6 cellular contexts compared by ENCODE assay signal in genomic region chr2:27407798-27408491, GRCh38. TPM values are rescaled to one million over a fixed set of nuclear protein-coding genes. Genes with fewer than 3 reads are reported as not detected.
DNase-seq lines count a peak whose midpoint lies in the region; ATAC-seq, FAIRE-seq and TF ChIP-seq lines count a peak whose summit lies in the region.

No MANE protein-coding gene starts in this region.

- peak; percentile 74 for TF ChIP-seq CTCF in A549 (IDR thresholded peaks at IDR 0.05)
- peak; percentile 57 to 90 (median 59) for TF ChIP-seq CTCF in HCT116 (IDR thresholded peaks at IDR 0.05 in 2 of 3, conservative IDR thresholded peaks at IDR 0.05 in 1 of 3; ENCODE audit: borderline replicate concordance in 1 of 3, insufficient read depth in 1 of 3, low read depth in 2 of 3, low read length in 2 of 3)
- peak; percentile 61 for TF ChIP-seq CTCF in hepatocyte (IDR thresholded peaks at IDR 0.05; ENCODE audit: poor library complexity)
- TF ChIP-seq CTCF in upper lobe of left lung (IDR thresholded peaks at IDR 0.05), result peak; percentile 19 to 51 (median 46)

- RAD21 ChIA-PET in HCT116 (lab: Charles Lee; ENCODE audit: low non-redundant PET in 1 of 2, low total read pairs in 2 of 2, uncharacterized antibody in 2 of 2, unreplicated experiment in 2 of 2), result no interaction called here

- H3K4me3 ChIP-seq in A549 (peak overlapping the region; percentile 87), HCT116 (replicated peaks in 1 of 2; ENCODE audit: low read depth in 1 of 2, low read length in 2 of 2) (peak overlapping the region; percentile 97 to 98), SJSA1 (peak overlapping the region; percentile 98), hepatocyte (peak overlapping the region; percentile 83), upper lobe of left lung (peak overlapping the region in 3 of 4 donors; percentile 74 to 99 (median 87))

- WGBS in A549 (ENCODE audit: missing lambda C conversion rate), result 43% methylated on average over 16 of the region's 16 CpGs
- WGBS in hepatocyte (ENCODE audit: low lambda C conversion rate, missing lambda C conversion rate), result 53% methylated on average over 16 of the region's 16 CpGs
- 56% methylated on average over 16 of the region's 16 CpGs for WGBS in upper lobe of left lung, 2 donors

- H3K9me3 ChIP-seq in A549 (no peaks in the 10 kb centered on the region), HCT116 (ENCODE audit: control insufficient read depth in 1 of 2, insufficient read depth in 1 of 2, low read depth in 1 of 2, low read length in 2 of 2) (no peaks in the 10 kb centered on the region), SJSA1 (replicated peaks) (no peaks in the 10 kb centered on the region), hepatocyte (ENCODE audit: low read depth) (no peaks in the 10 kb centered on the region), upper lobe of left lung (no peaks in the 10 kb centered on the region)

- H4K20me1 ChIP-seq in HCT116 (ENCODE audit: insufficient read depth) (peaks cover 13% of the 10 kb centered on the region; the same call in 1 of the 2 replicates), hepatocyte (ENCODE audit: insufficient read depth, poor library complexity, severe bottlenecking) (peaks cover 14% of the 10 kb centered on the region)

- peaks cover 64% of the 10 kb centered on the region for H3K79me2 ChIP-seq in HCT116 (ENCODE audit: insufficient read depth, low read length)
- peaks cover 61% of the 10 kb centered on the region for H3K79me2 ChIP-seq in hepatocyte

- TF ChIP-seq POLR2A in A549 (IDR thresholded peaks at IDR 0.05; ENCODE audit: low read length), result no peak
- no peak for TF ChIP-seq POLR2A in HCT116 (IDR thresholded peaks at IDR 0.05; ENCODE audit: borderline replicate concordance, extremely low read depth, insufficient read depth, insufficient read length)
- no peak for TF ChIP-seq POLR2A in upper lobe of left lung (IDR thresholded peaks at IDR 0.05)

- H3K4me2 ChIP-seq in A549, result peak overlapping the region; percentile 89
- peak overlapping the region; percentile 84 for H3K4me2 ChIP-seq in HCT116 (ENCODE audit: low read length)
- peak overlapping the region; percentile 84 for H3K4me2 ChIP-seq in hepatocyte

- no peak overlapping the region for H2AFZ ChIP-seq in HCT116 (ENCODE audit: low read depth, low read length, poor library complexity, severe bottlenecking)
- H2AFZ ChIP-seq in hepatocyte, result no peak overlapping the region

- ATAC-seq in A549 (peak in 1 of 2 experiments; percentile 14; a peak in 1 of 6 replicates), HCT116 (no peak), upper lobe of left lung (ENCODE audit: low FRiP score in 2 of 2) (no peak), GM21367 (IDR thresholded peaks at IDR 0.05; ENCODE audit: unreplicated experiment) (no peak)

- H3K4me1 ChIP-seq in A549 (peaks cover 25% of the 10 kb centered on the region; the same call in 2 of the 3 replicates), HCT116 (ENCODE audit: control insufficient read depth in 1 of 2, insufficient read depth in 2 of 2, low read length in 2 of 2) (peaks cover 0 to 13% of the 10 kb centered on the region in 2 experiments; a peak in 2 of 4 replicates), SJSA1 (replicated peaks) (peaks cover 12% of the 10 kb centered on the region), hepatocyte (ENCODE audit: insufficient read depth) (peaks cover 3% of the 10 kb centered on the region), upper lobe of left lung (peaks cover 21 to 31% (median 23%) of the 10 kb centered on the region in 4 donors)

- H3K27ac ChIP-seq in A549, result peak overlapping the region; percentile 49 to 90; a peak in 3 of 6 replicates
- H3K27ac ChIP-seq in HCT116 (ENCODE audit: low read depth, low read length), result peak overlapping the region; percentile 91; the same call in 1 of the 2 replicates
- no peak overlapping the region for H3K27ac ChIP-seq in SJSA1
- H3K27ac ChIP-seq in hepatocyte, result peak overlapping the region; percentile 90
- peak overlapping the region in 1 of 4 donors; percentile 93 for H3K27ac ChIP-seq in upper lobe of left lung

- intact Hi-C loops in HCT116 (cut with micrococcal nuclease), result loop anchor here (1.0 to 5.0 kb wide), 4 partner anchors 21 to 275 kb away; partner anchors contain the start of genes CCDC121, GPN1, NRBP1 and SLC4A1AP

- peak; percentile 75 to 78 for DNase-seq in A549 (ENCODE audit: low read depth in 1 of 2, low spot score in 1 of 2)
- peak; percentile 60 for DNase-seq in HCT116 (ENCODE audit: low read depth, low spot score)
- peak in 1 of 2 experiments; percentile 40 for DNase-seq in SJSA1 (ENCODE audit: low read depth in 1 of 2, low spot score in 2 of 2)
- DNase-seq in hepatocyte (ENCODE audit: low spot score), result peak; percentile 70
- no peak for DNase-seq in upper lobe of left lung

- TF ChIP-seq EP300 in A549 (IDR thresholded peaks at IDR 0.05), result no peak
- no peak for TF ChIP-seq EP300 in upper lobe of left lung (IDR thresholded peaks at IDR 0.05)

- CTCF ChIA-PET in A549 (lab: Yijun Ruan, JAX) (interaction anchor here (0.6 to 5.3 kb wide), 18 partner anchors 9 to 275 kb away, joined by 3 to 72 read pairs (median 4); partner anchors contain the start of genes CCDC121, GPN1, NRBP1 and SLC4A1AP), HCT116 (lab: Charles Lee) (interaction anchor here (1.6 to 3.1 kb wide), 2 partner anchors 22 to 275 kb away, joined by 6 to 22 read pairs; no protein-coding TSS in a partner anchor)

- peak overlapping the region; percentile 98 for H3K9ac ChIP-seq in HCT116 (ENCODE audit: low read length)

- FAIRE-seq in A549 (lab: Jason Lieb, UNC), result no peak

- no peaks in the 10 kb centered on the region for H3K9me2 ChIP-seq in HCT116 (ENCODE audit: insufficient read depth)
- H3K9me2 ChIP-seq in hepatocyte (replicated peaks; ENCODE audit: insufficient read depth), result no peaks in the 10 kb centered on the region

- H3K27me3 ChIP-seq in HCT116 (ENCODE audit: insufficient read depth, low read length), result no peaks in the 10 kb centered on the region
- no peaks in the 10 kb centered on the region for H3K27me3 ChIP-seq in SJSA1 (replicated peaks)
- H3K27me3 ChIP-seq in hepatocyte, result no peaks in the 10 kb centered on the region
- no peaks in the 10 kb centered on the region for H3K27me3 ChIP-seq in upper lobe of left lung

- H3K36me3 ChIP-seq in HCT116 (ENCODE audit: control insufficient read depth in 1 of 2, insufficient read depth in 2 of 2, low read length in 2 of 2), result peaks cover 5 to 13% of the 10 kb centered on the region in 2 experiments
- H3K36me3 ChIP-seq in SJSA1, result peaks cover 34% of the 10 kb centered on the region
- H3K36me3 ChIP-seq in hepatocyte (replicated peaks; ENCODE audit: insufficient read depth, low read depth), result no peaks in the 10 kb centered on the region
- H3K36me3 ChIP-seq in upper lobe of left lung, result peaks cover 0 to 17% (median 1%) of the 10 kb centered on the region in 4 donors

- BruUV-seq in HCT116 (replicated peaks; lab: Mats Ljungman, UMichigan), result no TSS peak

- POLR2A ChIA-PET in A549 (lab: Yijun Ruan, JAX), result interaction anchor here (0.6 to 3.1 kb wide), 4 partner anchors 21 to 983 kb away, joined by 3 to 78 read pairs (median 10); partner anchors contain the start of genes NRBP1 and ZNF513
- POLR2A ChIA-PET in HCT116 (lab: Charles Lee), result no interaction called here

- TF ChIP-seq RAD21 in A549 (conservative IDR thresholded peaks at IDR 0.05 in 1 of 2, IDR thresholded peaks at IDR 0.05 in 1 of 2), result peak; percentile 66 to 74
- TF ChIP-seq RAD21 in HCT116 (IDR thresholded peaks at IDR 0.05; ENCODE audit: low read depth), result peak; percentile 79

RNA-seq across cellular contexts. Expression of gene PPM1G, which starts 1.4 kb away (rescaled TPM):
- 123 and 129 TPM in 2 replicates for polyA plus RNA-seq in A549 (2011; rRNA removed)
- polyA plus RNA-seq in A549 (2012; cell fraction: cytosol; rRNA removed), result 113 and 119 TPM in 2 replicates
- 85.0 and 104 TPM in 2 replicates for polyA plus RNA-seq in A549 (2012; cell fraction: nucleus; rRNA removed)
- 222 to 230 TPM (median 230 TPM) in 3 replicates for polyA plus RNA-seq in A549 (2017; fragmentation: RNase III; extraction: RNeasy Plus Mini Kit Qiagen cat#74134 plus additional on column Dnase treatment)
- 108 and 111 TPM in 2 replicates for polyA minus RNA-seq in A549 (2011; rRNA and poly(A)+ RNA removed)
- total RNA-seq in HCT116 (2021; ENCODE audit: unreplicated experiment), result 140 TPM
- polyA plus RNA-seq in HCT116 (2012), result 145 and 152 TPM in 2 replicates
- 144 and 147 TPM in 2 replicates for total RNA-seq in SJSA1 (2014; rRNA removed; shearing (Covaris generic))
- 60.6 and 64.9 TPM in 2 replicates for total RNA-seq in hepatocyte
- 65.7 and 71.0 TPM in 2 replicates for polyA plus RNA-seq in hepatocyte
- 10 to 100 TPM; 39.8 to 60.6 (median 55.3) TPM for total RNA-seq in upper lobe of left lung

RNA-seq across cellular contexts. Expression of gene NRBP1, which starts 20.5 kb away (rescaled TPM):
- polyA plus RNA-seq in A549 (2011; rRNA removed) (229 and 231 TPM in 2 replicates), A549 (2017; fragmentation: RNase III; extraction: RNeasy Plus Mini Kit Qiagen cat#74134 plus additional on column Dnase treatment) (126 to 140 TPM (median 138 TPM) in 3 replicates), hepatocyte (157 and 165 TPM in 2 replicates)
- polyA plus RNA-seq in A549 (2012; cell fraction: cytosol; rRNA removed), result 130 and 155 TPM in 2 replicates
- polyA plus RNA-seq in A549 (2012; cell fraction: nucleus; rRNA removed), result 131 and 139 TPM in 2 replicates
- 189 and 247 TPM in 2 replicates for polyA minus RNA-seq in A549 (2011; rRNA and poly(A)+ RNA removed)
- total RNA-seq in HCT116 (2021; ENCODE audit: unreplicated experiment) (79.1 TPM), hepatocyte (114 and 127 TPM in 2 replicates), upper lobe of left lung (10 to 100 TPM; 46.5 to 81.5 (median 62.5) TPM)
- polyA plus RNA-seq in HCT116 (2012), result 70.1 and 81.7 TPM in 2 replicates
- total RNA-seq in SJSA1 (2014; rRNA removed; shearing (Covaris generic)), result 83.1 and 132 TPM in 2 replicates

RNA-seq across cellular contexts. Expression of gene ZNF513, which starts 27.4 kb away (rescaled TPM):
- polyA plus RNA-seq in A549 (2011; rRNA removed) (9.9 and 10.8 TPM in 2 replicates), A549 (2017; fragmentation: RNase III; extraction: RNeasy Plus Mini Kit Qiagen cat#74134 plus additional on column Dnase treatment) (13.1 to 22.7 TPM (median 22.1 TPM) in 3 replicates), hepatocyte (26.1 and 36.4 TPM in 2 replicates)
- 17.4 and 22.5 TPM in 2 replicates for polyA plus RNA-seq in A549 (2012; cell fraction: cytosol; rRNA removed)
- polyA plus RNA-seq in A549 (2012; cell fraction: nucleus; rRNA removed), result 45.0 and 49.8 TPM in 2 replicates
- polyA minus RNA-seq in A549 (2011; rRNA and poly(A)+ RNA removed), result 12.3 and 13.8 TPM in 2 replicates
- total RNA-seq in HCT116 (2021; ENCODE audit: unreplicated experiment) (12.8 TPM), hepatocyte (16.0 and 20.6 TPM in 2 replicates), upper lobe of left lung (10 to 100 TPM in 5 of 6 donors, 1 to 10 TPM in 1; 9.3 to 31.4 (median 18.0) TPM)
- 11.2 and 13.2 TPM in 2 replicates for polyA plus RNA-seq in HCT116 (2012)
- 7.7 and 13.1 TPM in 2 replicates for total RNA-seq in SJSA1 (2014; rRNA removed; shearing (Covaris generic))

RNA-seq across cellular contexts. Expression of gene KRTCAP3, which starts 34.2 kb away (rescaled TPM):
- polyA plus RNA-seq in A549 (2011; rRNA removed), result 1.2 and 1.3 TPM in 2 replicates
- polyA plus RNA-seq in A549 (2012; cell fraction: cytosol; rRNA removed), result 1.0 and 1.2 TPM in 2 replicates
- 7.8 and 10.5 TPM in 2 replicates for polyA plus RNA-seq in A549 (2012; cell fraction: nucleus; rRNA removed)
- 0.68 to 0.92 TPM (median 0.79 TPM) in 3 replicates for polyA plus RNA-seq in A549 (2017; fragmentation: RNase III; extraction: RNeasy Plus Mini Kit Qiagen cat#74134 plus additional on column Dnase treatment)
- polyA minus RNA-seq in A549 (2011; rRNA and poly(A)+ RNA removed), result 0.45 and 0.92 TPM in 2 replicates
- total RNA-seq in HCT116 (2021; ENCODE audit: unreplicated experiment), result 65.7 TPM
- polyA plus RNA-seq in HCT116 (2012), result 107 and 120 TPM in 2 replicates
- total RNA-seq in SJSA1 (2014; rRNA removed; shearing (Covaris generic)), result not detected in 2 replicates
- 11.4 and 19.3 TPM in 2 replicates for total RNA-seq in hepatocyte
- 21.0 and 23.3 TPM in 2 replicates for polyA plus RNA-seq in hepatocyte
- total RNA-seq in upper lobe of left lung, result 10 to 100 TPM; 13.8 to 39.7 (median 31.0) TPM

RNA-seq across cellular contexts. Expression of gene SNX17, which starts 37.5 kb away (rescaled TPM):
- 141 and 158 TPM in 2 replicates for polyA plus RNA-seq in A549 (2011; rRNA removed)
- 137 and 149 TPM in 2 replicates for polyA plus RNA-seq in A549 (2012; cell fraction: cytosol; rRNA removed)
- 150 and 155 TPM in 2 replicates for polyA plus RNA-seq in A549 (2012; cell fraction: nucleus; rRNA removed)
- polyA plus RNA-seq in A549 (2017; fragmentation: RNase III; extraction: RNeasy Plus Mini Kit Qiagen cat#74134 plus additional on column Dnase treatment), result 150 to 166 TPM (median 154 TPM) in 3 replicates
- polyA minus RNA-seq in A549 (2011; rRNA and poly(A)+ RNA removed), result 117 and 132 TPM in 2 replicates
- total RNA-seq in HCT116 (2021; ENCODE audit: unreplicated experiment), result 90.5 TPM
- 65.3 and 73.1 TPM in 2 replicates for polyA plus RNA-seq in HCT116 (2012)
- 148 and 170 TPM in 2 replicates for total RNA-seq in SJSA1 (2014; rRNA removed; shearing (Covaris generic))
- 81.8 and 88.7 TPM in 2 replicates for total RNA-seq in hepatocyte
- 105 and 109 TPM in 2 replicates for polyA plus RNA-seq in hepatocyte
- total RNA-seq in upper lobe of left lung, result 100 to 1,000 TPM in 3 of 6 donors, 10 to 100 TPM in 3; 69.1 to 142 (median 113) TPM

Comparison
In these comparisons a context has a peak if more than half of its experiments do, and no peak if none do; other contexts are left out.
1. DNase-seq: peak in A549 (2 of 2), HCT116 (single experiment) and hepatocyte (single experiment); none in upper lobe of left lung (0 of 2).
2. Of the 6 proteins assayed by ChIP-seq in both A549 and HCT116: peak only in A549: none; only in HCT116: none; in both: CTCF and RAD21; in neither: 4.
3. Peak in every context shown above with its lines, with median percentiles within 50 percentile points of each other: H3K4me2 ChIP-seq, H3K4me3 ChIP-seq and CTCF ChIP-seq.